Comparison of ENCODE assay signal across 3 cellular contexts in genomic region chr4:78310056-78310731, GRCh38.
TF ChIP-seq lines count a peak whose summit lies in the region.

No MANE protein-coding gene starts in this region.

TF ChIP-seq in SK-N-SH, 30 proteins besides CTCF, POLR2A, EP300 and RAD21 (continued from another document):
- TF ChIP-seq CHD2 (IDR thresholded peaks at IDR 0.05; ENCODE audit: low read length, partially characterized antibody) (peak; percentile 33), GATA2 (CRISPR knock-in tag; IDR thresholded peaks at IDR 0.05) (peak; percentile 44; the same call in 1 of the 2 replicates)
TF ChIP-seq in SK-N-SH: peak in this region for 3.

TF ChIP-seq in SK-N-SH treated with all-trans-retinoic acid at 6 μM for 48 hours, 23 proteins besides CTCF, POLR2A, EP300 and RAD21 (continued from another document):
- TF ChIP-seq CREB5 (CRISPR knock-in tag; IDR thresholded peaks at IDR 0.05; ENCODE audit: low read depth) = no peak
- no peak for TF ChIP-seq CSRNP3 (CRISPR knock-in tag; IDR thresholded peaks at IDR 0.05)
- no peak for TF ChIP-seq TSHZ2 (CRISPR knock-in tag; IDR thresholded peaks at IDR 0.05)
- TF ChIP-seq ZNF565 (CRISPR knock-in tag; conservative IDR thresholded peaks at IDR 0.05; ENCODE audit: low read depth) = no peak
- no peak for TF ChIP-seq RARB (CRISPR knock-in tag; IDR thresholded peaks at IDR 0.05)
- no peak for TF ChIP-seq ZFP30 (CRISPR knock-in tag; IDR thresholded peaks at IDR 0.05)
- TF ChIP-seq ZNF8 (CRISPR knock-in tag; IDR thresholded peaks at IDR 0.05) = no peak
- TF ChIP-seq CSDC2 (CRISPR knock-in tag; IDR thresholded peaks at IDR 0.05) = no peak
- TF ChIP-seq ISL1 (CRISPR knock-in tag; IDR thresholded peaks at IDR 0.05) = no peak
- no peak for TF ChIP-seq ZFP3 (CRISPR knock-in tag; IDR thresholded peaks at IDR 0.05)
- no peak for TF ChIP-seq ESRRG (CRISPR knock-in tag; IDR thresholded peaks at IDR 0.05)
- TF ChIP-seq GLIS3 (CRISPR knock-in tag; IDR thresholded peaks at IDR 0.05) = no peak
- TF ChIP-seq POU6F1 (CRISPR knock-in tag; IDR thresholded peaks at IDR 0.05; ENCODE audit: borderline replicate concordance, low read depth) = no peak
- TF ChIP-seq OSR1 (CRISPR knock-in tag; IDR thresholded peaks at IDR 0.05) = no peak
- no peak for TF ChIP-seq PPARA (CRISPR knock-in tag; IDR thresholded peaks at IDR 0.05; ENCODE audit: borderline replicate concordance)
- TF ChIP-seq TCF4 (CRISPR knock-in tag; IDR thresholded peaks at IDR 0.05; ENCODE audit: borderline replicate concordance) = no peak
- no peak for TF ChIP-seq SNAI2 (CRISPR knock-in tag; IDR thresholded peaks at IDR 0.05)
- TF ChIP-seq ZC3H10 (CRISPR knock-in tag; IDR thresholded peaks at IDR 0.05) = no peak
- TF ChIP-seq ARNTL (CRISPR knock-in tag; IDR thresholded peaks at IDR 0.05; ENCODE audit: borderline replicate concordance, low read depth) = no peak

TF ChIP-seq in GM12878, 131 proteins besides CTCF, POLR2A, EP300 and RAD21 (continued from another document):
- TF ChIP-seq ZNF687 (IDR thresholded peaks at IDR 0.05) (no peak), JUND (IDR thresholded peaks at IDR 0.05; ENCODE audit: low read depth, low read length) (no peak), POU2F2 (IDR thresholded peaks at IDR 0.05; ENCODE audit: borderline replicate concordance, low read depth, low read length) (no peak), CUX1 (IDR thresholded peaks at IDR 0.05; ENCODE audit: insufficient replicate concordance, low read depth, low read length) (no peak), MEF2B (IDR thresholded peaks at IDR 0.05; ENCODE audit: partially characterized antibody, poor library complexity, severe bottlenecking) (no peak), TCF12 (IDR thresholded peaks at IDR 0.05; ENCODE audit: low read depth, low read length) (no peak), NR2C1 (IDR thresholded peaks at IDR 0.05) (no peak), STAT3 (IDR thresholded peaks at IDR 0.05; ENCODE audit: low read depth, low read length) (no peak), ZNF384 (IDR thresholded peaks at IDR 0.05; ENCODE audit: borderline replicate concordance, low read depth, low read length) (no peak), BMI1 (IDR thresholded peaks at IDR 0.05; ENCODE audit: borderline replicate concordance) (no peak), SMAD1 (IDR thresholded peaks at IDR 0.05; ENCODE audit: low read depth, partially characterized antibody) (no peak), SMAD5 (IDR thresholded peaks at IDR 0.05; ENCODE audit: low read depth) (no peak)
